In genomic region chr10:32891261-32891660, GRCh38 we compare ENCODE assay signal across 20 cellular contexts.
DNase-seq lines count a peak whose midpoint lies in the region; ATAC-seq and TF ChIP-seq lines count a peak whose summit lies in the region.
"Had no signal": no experiment of that assay in that cellular context is flagged by ENCODE, and none has a peak within 500 bp of the region (broad histone marks: within the 10 kb centered on the region; RNA-seq: fewer than 3 reads in every experiment).

No MANE protein-coding gene starts in this region.

- no peaks in the 10 kb centered on the region for H3K27me3 ChIP-seq in RWPE2 (ENCODE audit: insufficient read depth, poor library complexity, severe bottlenecking)
- H3K27me3 ChIP-seq: SJSA1 had no signal

- no peaks in the 10 kb centered on the region for H3K4me1 ChIP-seq in RWPE2 (ENCODE audit: insufficient read depth, poor library complexity, severe bottlenecking)
- H3K4me1 ChIP-seq: SJSA1 had no signal

- H3K36me3 ChIP-seq in RWPE2 (ENCODE audit: low read depth), result peaks cover 17% of the 10 kb centered on the region

- peak; percentile 2; the same call in 2 of the 3 replicates for ATAC-seq in RWPE2 (ENCODE audit: low read depth)

- no peak overlapping the region for H3K4me3 ChIP-seq in RWPE2 (ENCODE audit: severe bottlenecking)
- H3K4me3 ChIP-seq: SJSA1 had no signal

- in situ Hi-C loops in KBM-7 (cut with MboI; ENCODE audit: low pct_unique_long_range_greater_than_20kb, low sequenced_read_pairs), result no loop called here

- no peak for TF ChIP-seq CTCF in RWPE2 (IDR thresholded peaks at IDR 0.05; ENCODE audit: poor library complexity, severe bottlenecking)

- DNase-seq in Daoy (ENCODE audit: low read depth) (peak; percentile 4), RWPE2 (ENCODE audit: low spot score) (no peak), glomerular visceral epithelial cell (ENCODE audit: extremely low spot score) (peak; percentile 36), posterior vena cava (ENCODE audit: low spot score) (peak; percentile 59), KBM-7 (no peak), NCI-H1092 treated with DMSO at 0.1 percent for 48 hours (lab: John Stamatoyannopoulos, UW) (no peak)
- no peak for DNase-seq in activated effector memory CD4-positive, alpha-beta T cell treated with anti-CD3 and anti-CD28 coated beads, Interleukin-2, amount 50 U/mL, for 16 hours
- DNase-seq: CD4-positive, CD25-positive, alpha-beta regulatory T cell; DMS79; HFFc6; KG1; NCI-H1105 treated with DMSO at 0.1 percent for 48 hours; NCI-H1694; NCI-H2081; NCI-H2171; NCI-H345; NCI-H524; NCI-H774; NK-92 treated with Interleukin-12 subunit alpha and Interleukin-12 subunit beta, amount 100 ng/mL, for 24 hours had no signal

- no peaks in the 10 kb centered on the region for H3K9me3 ChIP-seq in RWPE2 (ENCODE audit: severe bottlenecking)
- H3K9me3 ChIP-seq: SJSA1 had no signal

- H3K27ac ChIP-seq in RWPE2 (ENCODE audit: poor library complexity, severe bottlenecking), result no peak overlapping the region
- H3K27ac ChIP-seq: SJSA1 had no signal

- intact Hi-C loops in posterior vena cava (cut with DNase I), result no loop called here

Comparison
In these comparisons a context has a peak if more than half of its experiments do, and no peak if none do; other contexts are left out.
1. DNase-seq: peak in Daoy (single experiment), glomerular visceral epithelial cell (single experiment) and posterior vena cava (single experiment); none in RWPE2 (single experiment), KBM-7 (single experiment), NCI-H1092 treated with DMSO at 0.1 percent for 48 hours (single experiment) and activated effector memory CD4-positive, alpha-beta T cell treated with anti-CD3 and anti-CD28 coated beads, Interleukin-2, amount 50 U/mL, for 16 hours (single experiment).